ENCODE assay signal across 10 cellular contexts in genomic region chrX:16526003-16526402, GRCh38.
"Had no signal": no experiment of that assay in that cellular context is flagged by ENCODE, and none has a peak within 500 bp of the region (broad histone marks: within the 10 kb centered on the region; RNA-seq: fewer than 3 reads in every experiment).

No MANE protein-coding gene starts in this region.

- ATAC-seq: GM23338, K562 had no signal

- FAIRE-seq: H1, H54, K562 had no signal

- H3K4me3 ChIP-seq: GM23338, K562 had no signal

- H3K4me2 ChIP-seq: GM23338 had no signal

- DNase-seq: H9, HCEC 1CT, HFFc6, IMR-90, Kasumi-1, KG1 had no signal
